19 cellular contexts compared by ENCODE assay signal in genomic region chr11:60880189-60880588, GRCh38. TPM values are rescaled to one million over a fixed set of nuclear protein-coding genes. Genes with fewer than 3 reads are reported as not detected.
DNase-seq lines count a peak whose midpoint lies in the region; ATAC-seq, FAIRE-seq and TF ChIP-seq lines count a peak whose summit lies in the region.
"Had no signal": no experiment of that assay in that cellular context is flagged by ENCODE, and none has a peak within 500 bp of the region (broad histone marks: within the 10 kb centered on the region; RNA-seq: fewer than 3 reads in every experiment).

No MANE protein-coding gene starts in this region.

- no TSS peak for BruUV-seq in MCF 10A (replicated peaks; lab: Mats Ljungman, UMichigan)

- no peak for TF ChIP-seq POLR2A in breast epithelium (IDR thresholded peaks at IDR 0.05)
- no peak for TF ChIP-seq POLR2A in Peyer's patch (IDR thresholded peaks at IDR 0.05)
- TF ChIP-seq POLR2A in H54 (IDR thresholded peaks at IDR 0.05; ENCODE audit: low read depth, low read length) = no peak

- H3K36me3 ChIP-seq in breast epithelium (no peaks in the 10 kb centered on the region), Peyer's patch (no peaks in the 10 kb centered on the region)

- H3K9me3 ChIP-seq in breast epithelium (no peaks in the 10 kb centered on the region), Peyer's patch (no peaks in the 10 kb centered on the region)

- H3K27me3 ChIP-seq in breast epithelium = no peaks in the 10 kb centered on the region
- H3K27me3 ChIP-seq in Peyer's patch = no peaks in the 10 kb centered on the region

- ATAC-seq in stimulated activated effector memory CD8-positive, alpha-beta T cell treated with anti-CD3 and anti-CD28 coated beads, Interleukin-12 subunit alpha, Interleukin-12 subunit beta, amount 100 ng/mL, for 72 hours = no peak
- ATAC-seq in HG03432 (IDR thresholded peaks at IDR 0.05; ENCODE audit: unreplicated experiment) = no peak
- ATAC-seq: CD8-positive, alpha-beta T cell; GM23338; K562 had no signal

- no peaks in the 10 kb centered on the region for H3K4me1 Mint-ChIP-seq in MCF 10A (ENCODE audit: insufficient read depth, unreplicated experiment)
- peaks cover 42% of the 10 kb centered on the region for H3K4me1 Mint-ChIP-seq in nephron
- peaks cover 9% of the 10 kb centered on the region for H3K4me1 Mint-ChIP-seq in stimulated activated effector memory CD8-positive, alpha-beta T cell treated with anti-CD3 and anti-CD28 coated beads, Interleukin-12 subunit alpha, Interleukin-12 subunit beta, amount 100 ng/mL, for 72 hours
- H3K4me1 Mint-ChIP-seq: GM23338, H9 had no signal

- H3K27ac Mint-ChIP-seq in MCF 10A (ENCODE audit: low read depth, unreplicated experiment) (peak overlapping the region; percentile 49), nephron (peak overlapping the region in 2 of 3 experiments; percentile 76 to 78)
- peak overlapping the region; percentile 10 for H3K27ac Mint-ChIP-seq in stimulated activated effector memory CD8-positive, alpha-beta T cell treated with anti-CD3 and anti-CD28 coated beads, Interleukin-12 subunit alpha, Interleukin-12 subunit beta, amount 100 ng/mL, for 72 hours
- H3K27ac Mint-ChIP-seq: GM23338 had no signal

- FAIRE-seq in H54 (lab: Jason Lieb, UNC) = no peak
- FAIRE-seq: D721Med, K562 had no signal

- H3K9me3 Mint-ChIP-seq in MCF 10A (ENCODE audit: unreplicated experiment) (no peaks in the 10 kb centered on the region), nephron (peaks cover 2% of the 10 kb centered on the region)
- no peaks in the 10 kb centered on the region for H3K9me3 Mint-ChIP-seq in stimulated activated effector memory CD8-positive, alpha-beta T cell treated with anti-CD3 and anti-CD28 coated beads, Interleukin-12 subunit alpha, Interleukin-12 subunit beta, amount 100 ng/mL, for 72 hours
- H3K9me3 Mint-ChIP-seq: CD8-positive, alpha-beta T cell; GM23338; H9 had no signal

- CTCF ChIA-PET in MCF 10A (lab: Yijun Ruan, JAX) = interaction anchor here (0.8 to 1.1 kb wide), 2 partner anchors 17 to 19 kb away, joined by 3 to 8 read pairs; no protein-coding TSS in a partner anchor

- intact Hi-C loops in MCF 10A (cut with micrococcal nuclease) = no loop called here
- intact Hi-C loops in breast epithelium (cut with DNase I; ENCODE audit: low total_unique reads) = no loop called here

- H3K4me3 ChIP-seq in breast epithelium (no peak overlapping the region), Peyer's patch (no peak overlapping the region)
- H3K4me3 ChIP-seq: GM23338, K562 had no signal

- POLR2A ChIA-PET in MCF 10A (lab: Yijun Ruan, JAX) = no interaction called here

- TF ChIP-seq CTCF in MCF 10A (IDR thresholded peaks at IDR 0.05; ENCODE audit: unreplicated experiment) (no peak), breast epithelium (IDR thresholded peaks at IDR 0.05) (no peak), nephron (IDR thresholded peaks at IDR 0.05; ENCODE audit: unreplicated experiment in 3 of 3) (no peak), Peyer's patch (IDR thresholded peaks at IDR 0.05) (no peak)

- H3K27ac ChIP-seq in breast epithelium = no peak overlapping the region
- H3K27ac ChIP-seq in Peyer's patch = no peak overlapping the region
- H3K27ac ChIP-seq: HL-60 had no signal

- no peaks in the 10 kb centered on the region for H3K27me3 Mint-ChIP-seq in MCF 10A (ENCODE audit: insufficient read depth, unreplicated experiment)
- peaks cover 5% of the 10 kb centered on the region for H3K27me3 Mint-ChIP-seq in nephron (ENCODE audit: low read depth)

- no peak for DNase-seq in MCF 10A (ENCODE audit: unreplicated experiment)
- no peak for DNase-seq in breast epithelium (ENCODE audit: low spot score in 2 of 2)
- peak; percentile 60 for DNase-seq in NCI-H69 (lab: John Stamatoyannopoulos, UW)
- DNase-seq in stimulated activated effector memory CD8-positive, alpha-beta T cell treated with anti-CD3 and anti-CD28 coated beads, Interleukin-12 subunit alpha, Interleukin-12 subunit beta, amount 100 ng/mL, for 72 hours (ENCODE audit: low spot score in 2 of 2) = no peak
- no peak for DNase-seq in Peyer's patch
- no peak for DNase-seq in H54 (ENCODE audit: insufficient read length, low spot score)
- DNase-seq: ACHN; C1 segment of cervical spinal cord; CD8-positive, alpha-beta T cell; COR-L47; H9 had no signal

- peaks cover 37% of the 10 kb centered on the region for H3K36me3 Mint-ChIP-seq in MCF 10A (ENCODE audit: insufficient read depth, unreplicated experiment)
- peaks cover 35% of the 10 kb centered on the region for H3K36me3 Mint-ChIP-seq in nephron (ENCODE audit: low read depth)
- peaks cover 39% of the 10 kb centered on the region for H3K36me3 Mint-ChIP-seq in stimulated activated effector memory CD8-positive, alpha-beta T cell treated with anti-CD3 and anti-CD28 coated beads, Interleukin-12 subunit alpha, Interleukin-12 subunit beta, amount 100 ng/mL, for 72 hours

- no peaks in the 10 kb centered on the region for H3K4me1 ChIP-seq in breast epithelium
- H3K4me1 ChIP-seq in Peyer's patch = no peaks in the 10 kb centered on the region

- H3K4me3 Mint-ChIP-seq in MCF 10A (ENCODE audit: unreplicated experiment) (no peak overlapping the region), nephron (no peak overlapping the region)
- H3K4me3 Mint-ChIP-seq in stimulated activated effector memory CD8-positive, alpha-beta T cell treated with anti-CD3 and anti-CD28 coated beads, Interleukin-12 subunit alpha, Interleukin-12 subunit beta, amount 100 ng/mL, for 72 hours = no peak overlapping the region
- H3K4me3 Mint-ChIP-seq: CD8-positive, alpha-beta T cell; GM23338; H9 had no signal

RNA-seq across cellular contexts. Expression of gene ZP1, which starts 12.8 kb away (rescaled TPM):
- total RNA-seq in MCF 10A (2022) (not detected in 2 replicates), breast epithelium (under 1 TPM in 2 of 3 donors, not detected in 1; 0.32 to 0.73 TPM), Peyer's patch (1 to 10 TPM in 1 of 4 donors, not detected in 3; 2.1 TPM)
- total RNA-seq: CD8-positive, alpha-beta T cell; Daoy; GM23338; H9; K562 had no signal

RNA-seq across cellular contexts. Expression of gene PTGDR2, which starts 24.4 kb away (rescaled TPM):
- total RNA-seq in MCF 10A (2022) (not detected in 2 replicates), breast epithelium (under 1 TPM in 2 of 3 donors, not detected in 1; 0.16 to 0.59 TPM), Peyer's patch (10 to 100 TPM in 1 of 4 donors, 1 to 10 TPM in 3; 1.5 to 18.2 (median 2.6) TPM)
- total RNA-seq: A172, H9 had no signal

RNA-seq across cellular contexts. Expression of gene PRPF19, which starts 26.2 kb away (rescaled TPM):
- total RNA-seq in MCF 10A (2022) (99.0 and 115 TPM in 2 replicates), breast epithelium (10 to 100 TPM; 56.0 to 82.7 (median 81.3) TPM), Peyer's patch (10 to 100 TPM; 36.1 to 53.4 (median 46.5) TPM)

RNA-seq across cellular contexts. Expression of gene TMEM109, which starts 33.8 kb away (rescaled TPM):
- total RNA-seq in MCF 10A (2022) (39.5 and 45.8 TPM in 2 replicates), breast epithelium (100 to 1,000 TPM in 1 of 3 donors, 10 to 100 TPM in 2; 77.6 to 112 (median 77.7) TPM), Peyer's patch (10 to 100 TPM; 26.3 to 40.5 (median 36.6) TPM)

RNA-seq across cellular contexts. Expression of gene CCDC86, which starts 38.3 kb away (rescaled TPM):
- 37.5 and 57.8 TPM in 2 replicates for total RNA-seq in MCF 10A (2022)
- total RNA-seq in breast epithelium = 10 to 100 TPM; 17.8 to 22.9 (median 19.5) TPM
- total RNA-seq in Peyer's patch = 10 to 100 TPM in 2 of 4 donors, 1 to 10 TPM in 2; 8.7 to 33.0 (median 12.4) TPM

Comparison
In these comparisons a context has a peak if more than half of its experiments do, and no peak if none do; other contexts are left out.
1. H3K27ac Mint-ChIP-seq: peak in every context shown above with its lines; median percentile 77 in nephron; 49 in MCF 10A; 10 in stimulated activated effector memory CD8-positive, alpha-beta T cell treated with anti-CD3 and anti-CD28 coated beads, Interleukin-12 subunit alpha, Interleukin-12 subunit beta, amount 100 ng/mL, for 72 hours.